Comparison of ENCODE assay signal across 11 cellular contexts in the genomic region with DNA sequence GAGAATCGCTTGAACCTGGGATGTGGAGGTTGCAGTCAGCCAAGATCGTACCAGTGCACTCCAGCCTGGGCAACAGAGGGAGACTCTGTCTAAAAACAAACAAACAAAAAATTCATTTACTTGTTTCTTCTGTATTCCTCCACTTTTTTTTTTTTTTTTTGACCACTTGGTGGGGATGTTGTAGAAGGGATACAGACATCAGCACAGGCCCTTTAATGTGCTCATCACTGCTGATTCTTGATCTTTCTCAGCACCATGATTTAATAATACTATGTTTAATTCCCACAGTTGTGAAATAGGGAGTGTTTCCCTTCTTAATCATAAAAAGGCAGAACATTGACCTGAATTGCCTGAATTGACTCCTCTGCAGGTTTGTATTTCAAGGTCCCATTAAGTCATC. TPM values are rescaled to one million over a fixed set of nuclear protein-coding genes. Genes with fewer than 3 reads are reported as not detected.
DNase-seq lines count a peak whose midpoint lies in the region; ATAC-seq and TF ChIP-seq lines count a peak whose summit lies in the region.
"Had no signal": no experiment of that assay in that cellular context is flagged by ENCODE, and none has a peak within 500 bp of the region (broad histone marks: within the 10 kb centered on the region; RNA-seq: fewer than 3 reads in every experiment).

No MANE protein-coding gene starts in this region.

- H3K9me2 ChIP-seq in SK-N-SH, result no peaks in the 10 kb centered on the region
- no peaks in the 10 kb centered on the region for H3K9me2 ChIP-seq in Karpas-422 (replicated peaks; ENCODE audit: insufficient read depth, low read length)

- H3K4me2 ChIP-seq in SK-N-SH (no peak overlapping the region), Karpas-422 (ENCODE audit: low read depth, low read length, poor library complexity, severe bottlenecking) (no peak overlapping the region), osteoblast (ENCODE audit: insufficient read depth, low read length) (no peak overlapping the region)

- TF ChIP-seq CTCF in SK-N-SH (IDR thresholded peaks at IDR 0.05), result peak; percentile 47
- no peak for TF ChIP-seq CTCF in cardiac fibroblast (IDR thresholded peaks at IDR 0.05; ENCODE audit: low read depth, low read length)
- TF ChIP-seq CTCF in osteoblast (IDR thresholded peaks at IDR 0.05; ENCODE audit: extremely low read depth, low read depth, low read length), result peak; percentile 33

- H3K9me3 ChIP-seq in SK-N-SH (no peaks in the 10 kb centered on the region), Karpas-422 (ENCODE audit: low read length) (no peaks in the 10 kb centered on the region), osteoblast (ENCODE audit: low read depth, low read length) (no peaks in the 10 kb centered on the region)
- H3K9me3 ChIP-seq: esophagus muscularis mucosa, SJSA1 had no signal

- peaks cover 12 to 30% of the 10 kb centered on the region in 2 experiments for H3K36me3 ChIP-seq in SK-N-SH (replicated peaks in 1 of 2; ENCODE audit: control insufficient read depth in 1 of 2, insufficient read depth in 2 of 2, low read length in 1 of 2)
- peaks cover 15% of the 10 kb centered on the region; the same call in 1 of the 2 replicates for H3K36me3 ChIP-seq in Karpas-422 (ENCODE audit: insufficient read depth, low read length)
- H3K36me3 ChIP-seq in osteoblast (ENCODE audit: insufficient read depth, low read length), result peaks cover 36% of the 10 kb centered on the region

- H3K4me1 ChIP-seq in SK-N-SH (ENCODE audit: control insufficient read depth in 1 of 2, insufficient read depth in 2 of 2, low read depth in 1 of 2, low read length in 1 of 2) (peaks cover 3 to 6% of the 10 kb centered on the region in 2 experiments; a peak in 2 of 4 replicates), Karpas-422 (ENCODE audit: low read length) (peaks cover 10% of the 10 kb centered on the region), osteoblast (ENCODE audit: insufficient read depth, low read length) (peaks cover 9% of the 10 kb centered on the region)

- H3K79me2 ChIP-seq in SK-N-SH (ENCODE audit: insufficient read depth) (peaks cover 71% of the 10 kb centered on the region), Karpas-422 (ENCODE audit: low read length) (peaks cover 33% of the 10 kb centered on the region), osteoblast (ENCODE audit: insufficient read depth, low read length) (peaks cover 56% of the 10 kb centered on the region)

- H3K9ac ChIP-seq in SK-N-SH (no peak overlapping the region), Karpas-422 (ENCODE audit: low read length) (no peak overlapping the region)

- CTCF ChIA-PET in SK-N-SH (lab: Yijun Ruan, JAX), result interaction anchor here (3.9 kb wide), 1 partner anchor 37 kb away, joined by 14 read pairs; no protein-coding TSS in a partner anchor

- DNase-seq in SK-N-SH, result no peak
- peak; percentile 75 for DNase-seq in Karpas-422
- DNase-seq in cardiac fibroblast (ENCODE audit: low read depth in 2 of 2), result peak; percentile 54 to 57
- no peak for DNase-seq in osteoblast (ENCODE audit: insufficient read length, low spot score, missing footprints)
- DNase-seq: natural killer cell had no signal

- no peak for ATAC-seq in SK-N-SH treated with all-trans-retinoic acid at 6 μM for 48 hours
- no peak for ATAC-seq in HG03342 (IDR thresholded peaks at IDR 0.05; ENCODE audit: unreplicated experiment)
- ATAC-seq in HG03520 (IDR thresholded peaks at IDR 0.05; ENCODE audit: unreplicated experiment), result no peak
- no peak for ATAC-seq in GM19395 (IDR thresholded peaks at IDR 0.05; ENCODE audit: unreplicated experiment)
- ATAC-seq: natural killer cell had no signal

- 80% methylated on average over 2 of the region's 2 CpGs for WGBS in SK-N-SH (ENCODE audit: low lambda C conversion rate)

- TF ChIP-seq EP300 in SK-N-SH (IDR thresholded peaks at IDR 0.05; ENCODE audit: borderline replicate concordance in 1 of 2, low read depth in 1 of 2, low read length in 1 of 2), result no peak

- H3F3A ChIP-seq in SK-N-SH (replicated peaks; ENCODE audit: insufficient read depth), result peaks cover 33% of the 10 kb centered on the region

- no peaks in the 10 kb centered on the region for H4K20me1 ChIP-seq in SK-N-SH (ENCODE audit: insufficient read depth)
- no peaks in the 10 kb centered on the region for H4K20me1 ChIP-seq in Karpas-422 (ENCODE audit: insufficient read depth, low read depth, low read length)
- peaks cover 3% of the 10 kb centered on the region for H4K20me1 ChIP-seq in osteoblast (ENCODE audit: insufficient read depth, low read length)

- H3K27ac ChIP-seq in SK-N-SH (ENCODE audit: low read depth in 2 of 2, low read length in 1 of 2) (no peak overlapping the region), Karpas-422 (ENCODE audit: low read length) (no peak overlapping the region), osteoblast (ENCODE audit: low read depth, low read length) (no peak overlapping the region)
- H3K27ac ChIP-seq: esophagus muscularis mucosa, SJSA1 had no signal

- no peak overlapping the region for H2AFZ ChIP-seq in SK-N-SH (ENCODE audit: low read depth)
- no peak overlapping the region for H2AFZ ChIP-seq in Karpas-422 (ENCODE audit: low read length)
- H2AFZ ChIP-seq in osteoblast (ENCODE audit: low read length), result no peak overlapping the region

- TF ChIP-seq RAD21 in SK-N-SH (IDR thresholded peaks at IDR 0.05; ENCODE audit: low read length), result peak; percentile 60

- H3K27me3 ChIP-seq in SK-N-SH (ENCODE audit: insufficient read depth), result no peaks in the 10 kb centered on the region
- no peaks in the 10 kb centered on the region for H3K27me3 ChIP-seq in Karpas-422 (ENCODE audit: low read length)
- no peaks in the 10 kb centered on the region for H3K27me3 ChIP-seq in osteoblast (ENCODE audit: insufficient read depth, low read length)
- H3K27me3 ChIP-seq: esophagus muscularis mucosa, SJSA1 had no signal

- no peak overlapping the region for H3K4me3 ChIP-seq in SK-N-SH (ENCODE audit: low read depth in 2 of 2, low read length in 1 of 2)
- no peak overlapping the region for H3K4me3 ChIP-seq in Karpas-422 (ENCODE audit: low read length)
- H3K4me3 ChIP-seq in cardiac fibroblast (replicated peaks in 1 of 2; ENCODE audit: low read depth in 2 of 2, low read length in 2 of 2), result no peak overlapping the region
- H3K4me3 ChIP-seq in osteoblast (ENCODE audit: insufficient read depth, low read length), result no peak overlapping the region
- H3K4me3 ChIP-seq: esophagus muscularis mucosa, SJSA1 had no signal

- POLR2A ChIA-PET in SK-N-SH (lab: Yijun Ruan, JAX), result interaction anchor here (0.7 kb wide), 1 partner anchor 25 kb away, joined by 3 read pairs; no protein-coding TSS in a partner anchor

TF ChIP-seq in SK-N-SH, 30 proteins besides CTCF, POLR2A, EP300 and RAD21 (continues in another document):
- TF ChIP-seq GATA2 (CRISPR knock-in tag; IDR thresholded peaks at IDR 0.05) (no peak), USF1 (IDR thresholded peaks at IDR 0.05; ENCODE audit: borderline replicate concordance, low read depth) (no peak), GABPA (IDR thresholded peaks at IDR 0.05; ENCODE audit: low read depth) (no peak), RXRA (IDR thresholded peaks at IDR 0.05; ENCODE audit: borderline replicate concordance, low read depth) (no peak), TCF12 (IDR thresholded peaks at IDR 0.05) (no peak)

TF ChIP-seq in SK-N-SH treated with all-trans-retinoic acid at 6 μM for 48 hours, 23 proteins besides CTCF, POLR2A, EP300 and RAD21 (continues in another document):
- TF ChIP-seq ZNF8 (CRISPR knock-in tag; IDR thresholded peaks at IDR 0.05), result no peak
- TF ChIP-seq ARNTL (CRISPR knock-in tag; IDR thresholded peaks at IDR 0.05; ENCODE audit: borderline replicate concordance, low read depth), result no peak
- no peak for TF ChIP-seq SNAI2 (CRISPR knock-in tag; IDR thresholded peaks at IDR 0.05)
- no peak for TF ChIP-seq PPARA (CRISPR knock-in tag; IDR thresholded peaks at IDR 0.05; ENCODE audit: borderline replicate concordance)
- TF ChIP-seq, protein P1, sequence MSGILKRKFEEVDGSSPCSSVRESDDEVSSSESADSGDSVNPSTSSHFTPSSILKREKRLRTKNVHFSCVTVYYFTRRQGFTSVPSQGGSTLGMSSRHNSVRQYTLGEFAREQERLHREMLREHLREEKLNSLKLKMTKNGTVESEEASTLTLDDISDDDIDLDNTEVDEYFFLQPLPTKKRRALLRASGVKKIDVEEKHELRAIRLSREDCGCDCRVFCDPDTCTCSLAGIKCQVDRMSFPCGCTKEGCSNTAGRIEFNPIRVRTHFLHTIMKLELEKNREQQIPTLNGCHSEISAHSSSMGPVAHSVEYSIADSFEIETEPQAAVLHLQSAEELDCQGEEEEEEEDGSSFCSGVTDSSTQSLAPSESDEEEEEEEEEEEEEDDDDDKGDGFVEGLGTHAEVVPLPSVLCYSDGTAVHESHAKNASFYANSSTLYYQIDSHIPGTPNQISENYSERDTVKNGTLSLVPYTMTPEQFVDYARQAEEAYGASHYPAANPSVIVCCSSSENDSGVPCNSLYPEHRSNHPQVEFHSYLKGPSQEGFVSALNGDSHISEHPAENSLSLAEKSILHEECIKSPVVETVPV (CRISPR knock-in tag; IDR thresholded peaks at IDR 0.05), result no peak

RNA-seq across cellular contexts. Expression of gene TTC9C, which starts 4.5 kb away (rescaled TPM):
- polyA plus RNA-seq in SK-N-SH (2012; rRNA removed), result 31.3 and 37.5 TPM in 2 replicates
- polyA plus RNA-seq in SK-N-SH (2012; cell fraction: cytosol; rRNA removed), result 28.6 and 29.3 TPM in 2 replicates
- 60.8 and 68.1 TPM in 2 replicates for polyA plus RNA-seq in SK-N-SH (2012; cell fraction: nucleus; rRNA removed)
- 48.9 and 49.2 TPM in 2 replicates for total RNA-seq in Karpas-422 (2014; rRNA removed; shearing (Covaris generic); ENCODE audit: low replicate concordance)
- total RNA-seq in osteoblast, result 34.0 and 35.9 TPM in 2 replicates

RNA-seq across cellular contexts. Expression of gene HNRNPUL2, which starts 5.6 kb away (rescaled TPM):
- 31.0 and 33.5 TPM in 2 replicates for polyA plus RNA-seq in SK-N-SH (2012; rRNA removed)
- 35.1 and 36.8 TPM in 2 replicates for polyA plus RNA-seq in SK-N-SH (2012; cell fraction: cytosol; rRNA removed)
- polyA plus RNA-seq in SK-N-SH (2012; cell fraction: nucleus; rRNA removed), result 12.0 and 19.6 TPM in 2 replicates
- total RNA-seq in Karpas-422 (2014; rRNA removed; shearing (Covaris generic); ENCODE audit: low replicate concordance), result 10.6 and 13.9 TPM in 2 replicates
- total RNA-seq in osteoblast, result 13.0 and 18.8 TPM in 2 replicates

RNA-seq across cellular contexts. Expression of gene ZBTB3, which starts 21.1 kb away (rescaled TPM):
- polyA plus RNA-seq in SK-N-SH (2012; rRNA removed), result 2.1 and 3.3 TPM in 2 replicates
- polyA plus RNA-seq in SK-N-SH (2012; cell fraction: cytosol; rRNA removed), result 2.4 and 3.7 TPM in 2 replicates
- 3.6 and 4.2 TPM in 2 replicates for polyA plus RNA-seq in SK-N-SH (2012; cell fraction: nucleus; rRNA removed)
- total RNA-seq in Karpas-422 (2014; rRNA removed; shearing (Covaris generic); ENCODE audit: low replicate concordance), result 5.3 and 6.6 TPM in 2 replicates
- total RNA-seq in osteoblast, result 13.0 TPM in 2 replicates

RNA-seq across cellular contexts. Expression of gene GNG3, which starts 25.4 kb away (rescaled TPM):
- 0.11 and 0.16 TPM in 2 replicates for polyA plus RNA-seq in SK-N-SH (2012; rRNA removed)
- 0.09 and 0.10 TPM in 2 replicates for polyA plus RNA-seq in SK-N-SH (2012; cell fraction: cytosol; rRNA removed)
- polyA plus RNA-seq in SK-N-SH (2012; cell fraction: nucleus; rRNA removed), result 0.12 and 0.28 TPM in 2 replicates
- total RNA-seq in Karpas-422 (2014; rRNA removed; shearing (Covaris generic); ENCODE audit: low replicate concordance), result not detected in 2 replicates
- not detected in 2 replicates for total RNA-seq in osteoblast
- total RNA-seq: natural killer cell, SJSA1 had no signal

RNA-seq across cellular contexts. Expression of gene BSCL2, which starts 25.6 kb away (rescaled TPM):
- 81.5 and 118 TPM in 2 replicates for polyA plus RNA-seq in SK-N-SH (2012; rRNA removed)
- polyA plus RNA-seq in SK-N-SH (2012; cell fraction: cytosol; rRNA removed), result 48.4 and 73.1 TPM in 2 replicates
- 102 and 146 TPM in 2 replicates for polyA plus RNA-seq in SK-N-SH (2012; cell fraction: nucleus; rRNA removed)
- 55.6 and 79.1 TPM in 2 replicates for total RNA-seq in Karpas-422 (2014; rRNA removed; shearing (Covaris generic); ENCODE audit: low replicate concordance)
- total RNA-seq in osteoblast, result 63.6 and 67.7 TPM in 2 replicates

Comparison
In these comparisons a context has a peak if more than half of its experiments do, and no peak if none do; other contexts are left out.
1. DNase-seq: peak in Karpas-422 (single experiment) and cardiac fibroblast (2 of 2); none in SK-N-SH (single experiment) and osteoblast (single experiment).